ENCODE assay signal across 29 cellular contexts in the genomic region with DNA sequence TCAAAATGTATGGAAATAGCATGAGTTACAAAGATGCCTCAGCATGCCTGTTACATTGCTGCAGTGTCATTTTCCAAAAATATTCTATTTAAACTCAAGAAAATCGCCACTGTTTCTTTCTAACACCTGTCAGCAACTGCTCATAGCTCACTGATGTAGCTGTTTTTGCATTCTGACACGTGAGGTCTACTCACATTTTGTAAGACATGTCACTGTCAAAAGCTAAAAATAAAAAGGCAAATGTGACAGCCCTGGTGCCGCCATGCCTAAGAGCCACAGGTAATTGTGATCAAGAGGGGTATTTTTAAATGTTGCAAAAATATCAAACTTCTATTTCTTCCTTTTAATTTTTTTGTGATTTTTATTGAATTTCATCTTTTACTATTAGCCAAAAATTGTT.
"Had no signal": no experiment of that assay in that cellular context is flagged by ENCODE, and none has a peak within 500 bp of the region (broad histone marks: within the 10 kb centered on the region; RNA-seq: fewer than 3 reads in every experiment).

No MANE protein-coding gene starts in this region.

- ATAC-seq: activated CD4-positive, alpha-beta T cell treated with anti-CD3 and anti-CD28 coated beads for 36 hours; activated CD8-positive, alpha-beta memory T cell treated with anti-CD3 and anti-CD28 coated beads, Interleukin-2, amount 10 ng/mL, durations not matched to agents 7 days and 5 days; activated CD8-positive, alpha-beta T cell treated with anti-CD3 and anti-CD28 coated beads, Interleukin-2, amount 10 ng/mL, durations not matched to agents 7 days and 5 days; activated naive CD4-positive, alpha-beta T cell treated with anti-CD3 and anti-CD28 coated beads, Interleukin-2, amount 50 U/mL, for 72 hours; activated T-cell treated with anti-CD3 and anti-CD28 coated beads, Interleukin-2, amount 50 U/mL, for 72 hours; esophagus mucosa; T-helper 17 cell had no signal

- H3K4me1 ChIP-seq: ascending aorta, breast epithelium had no signal

- H3K4me3 ChIP-seq: ascending aorta, breast epithelium, cardiac muscle cell, coronary artery, dorsolateral prefrontal cortex had no signal

- DNase-seq: activated B cell treated with CpG ODN at 0.5 μM for 24 hours; activated CD4-positive, alpha-beta memory T cell treated with anti-CD3 and anti-CD28 coated beads for 36 hours; activated CD4-positive, alpha-beta T cell treated with anti-CD3 and anti-CD28 coated beads for 36 hours; activated CD4-positive, alpha-beta T cell treated with anti-CD3 and anti-CD28 coated beads, Interleukin-2, amount 10 ng/mL, durations not matched to agents 24 days and 14 days; activated CD4-positive, CD25-positive, alpha-beta regulatory T cell treated with anti-CD3 and anti-CD28 coated beads, Interleukin-2, amount 50 U/mL, for 72 hours; activated CD8-positive, alpha-beta memory T cell treated with anti-CD3 and anti-CD28 coated beads, Interleukin-2, amount 10 ng/mL, durations not matched to agents 7 days and 5 days; activated CD8-positive, alpha-beta memory T cell treated with anti-CD3 and anti-CD28 coated beads, Interleukin-2, amount 50 U/mL, for 4 hours; activated CD8-positive, alpha-beta T cell treated with anti-CD3 and anti-CD28 coated beads, Interleukin-2, amount 10 ng/mL, durations not matched to agents 7 days and 5 days; activated gamma-delta T cell; activated naive CD4-positive, alpha-beta T cell; activated naive CD4-positive, alpha-beta T cell treated with anti-CD3 and anti-CD28 coated beads, Interleukin-2, amount 10 ng/mL, durations not matched to agents 7 days and 5 days; activated naive CD8-positive, alpha-beta T cell treated with anti-CD3 and anti-CD28 coated beads, Interleukin-2, amount 10 ng/mL, durations not matched to agents 7 days and 5 days; activated T-cell treated with anti-CD3 and anti-CD28 coated beads, Interleukin-2, amount 50 U/mL, for 1 hour; activated T-cell treated with anti-CD3 and anti-CD28 coated beads, Interleukin-2, amount 50 U/mL, for 72 hours; central memory CD4-positive, alpha-beta T cell; dorsolateral prefrontal cortex; effector memory CD4-positive, alpha-beta T cell; endodermal cell; foreskin fibroblast; T-helper 1 cell; T-helper 17 cell; T1000; WERI-Rb-1 had no signal

- H3K9me3 ChIP-seq: ascending aorta, breast epithelium had no signal

- H3K27me3 ChIP-seq: ascending aorta, breast epithelium, cardiac muscle cell, dorsolateral prefrontal cortex had no signal

- H3K36me3 ChIP-seq: ascending aorta, breast epithelium, cardiac muscle cell, WERI-Rb-1 had no signal

- H3K27ac ChIP-seq: ascending aorta, breast epithelium, cardiac muscle cell, coronary artery, dorsolateral prefrontal cortex, WERI-Rb-1 had no signal
